Comparison of ENCODE assay signal across 1 cellular context in genomic region chr3:16357191-16357590, GRCh38.
TF ChIP-seq lines count a peak whose summit lies in the region.

No MANE protein-coding gene starts in this region.

TF ChIP-seq in GM12878, 131 proteins besides CTCF, POLR2A, EP300 and RAD21:
- no peak for TF ChIP-seq MYC (IDR thresholded peaks at IDR 0.05; ENCODE audit: insufficient read depth, insufficient read length, insufficient replicate concordance, low read length, severe bottlenecking)
- TF ChIP-seq, protein P1, sequence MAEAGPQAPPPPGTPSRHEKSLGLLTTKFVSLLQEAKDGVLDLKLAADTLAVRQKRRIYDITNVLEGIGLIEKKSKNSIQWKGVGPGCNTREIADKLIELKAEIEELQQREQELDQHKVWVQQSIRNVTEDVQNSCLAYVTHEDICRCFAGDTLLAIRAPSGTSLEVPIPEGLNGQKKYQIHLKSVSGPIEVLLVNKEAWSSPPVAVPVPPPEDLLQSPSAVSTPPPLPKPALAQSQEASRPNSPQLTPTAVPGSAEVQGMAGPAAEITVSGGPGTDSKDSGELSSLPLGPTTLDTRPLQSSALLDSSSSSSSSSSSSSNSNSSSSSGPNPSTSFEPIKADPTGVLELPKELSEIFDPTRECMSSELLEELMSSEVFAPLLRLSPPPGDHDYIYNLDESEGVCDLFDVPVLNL (IDR thresholded peaks at IDR 0.05; ENCODE audit: low read depth, low read length), result no peak
- no peak for TF ChIP-seq MAX (IDR thresholded peaks at IDR 0.05; ENCODE audit: low read depth, low read length)
- no peak for TF ChIP-seq RBBP5 (conservative IDR thresholded peaks at IDR 0.05)
- TF ChIP-seq NRF1 (conservative IDR thresholded peaks at IDR 0.05; ENCODE audit: low read depth, low read length), result no peak
- TF ChIP-seq TAF1 (IDR thresholded peaks at IDR 0.05; ENCODE audit: borderline replicate concordance, low read depth, low read length), result no peak
